Comparison of ENCODE assay signal across 9 cellular contexts in genomic region chr7:92768501-92769360, GRCh38.
DNase-seq lines count a peak whose midpoint lies in the region; ATAC-seq and TF ChIP-seq lines count a peak whose summit lies in the region.
"Had no signal": no experiment of that assay in that cellular context is flagged by ENCODE, and none has a peak within 500 bp of the region (broad histone marks: within the 10 kb centered on the region; RNA-seq: fewer than 3 reads in every experiment).

No MANE protein-coding gene starts in this region.

- H3K9ac ChIP-seq in DND-41 (ENCODE audit: low read depth, low read length) (no peak overlapping the region), mesendoderm (ENCODE audit: low read length) (no peak overlapping the region), trophoblast cell (ENCODE audit: low read length) (no peak overlapping the region)

- H3K9me3 ChIP-seq in DND-41 (ENCODE audit: insufficient read depth, low read length, severe bottlenecking) (no peaks in the 10 kb centered on the region), trophoblast cell (ENCODE audit: insufficient read depth, low read depth, low read length) (no peaks in the 10 kb centered on the region)
- H3K9me3 ChIP-seq: HAP-1 had no signal

- H3K18ac ChIP-seq in mesendoderm (ENCODE audit: low read length), result no peak overlapping the region
- H3K18ac ChIP-seq in trophoblast cell (ENCODE audit: low read length), result no peak overlapping the region

- CTCF ChIA-PET in activated B cell treated with CpG ODN at 0.5 μM for 24 hours (lab: Charles Lee), result interaction anchor here (0.9 kb wide), 1 partner anchor 64 kb away, joined by 3 read pairs; no protein-coding TSS in a partner anchor

- H4K8ac ChIP-seq in mesendoderm (ENCODE audit: low read depth, low read length) (no peak overlapping the region), trophoblast cell (ENCODE audit: low read depth, low read length) (no peak overlapping the region)

- H3K36me3 ChIP-seq in DND-41 (ENCODE audit: insufficient read depth, low read length) (peaks cover 95% of the 10 kb centered on the region), mesendoderm (ENCODE audit: control insufficient read depth, insufficient read depth, low read length) (no peaks in the 10 kb centered on the region), trophoblast cell (ENCODE audit: control insufficient read depth in 1 of 2, insufficient read depth in 2 of 2, low read length in 2 of 2) (peaks cover 0 to 3% of the 10 kb centered on the region in 2 experiments)
- H3K36me3 ChIP-seq: HAP-1 had no signal

- H3K27ac ChIP-seq in DND-41 (ENCODE audit: low read length), result peak overlapping the region; percentile 52
- H3K27ac ChIP-seq in mesendoderm (ENCODE audit: low read depth, low read length), result no peak overlapping the region
- no peak overlapping the region for H3K27ac ChIP-seq in trophoblast cell (ENCODE audit: low read depth, low read length)

- H3K4me1 ChIP-seq in DND-41 (ENCODE audit: insufficient read depth, low read length) (peaks cover 95% of the 10 kb centered on the region), mesendoderm (ENCODE audit: control insufficient read depth, low read depth, low read length) (no peaks in the 10 kb centered on the region), trophoblast cell (ENCODE audit: control insufficient read depth in 1 of 2, insufficient read depth in 2 of 2, low read length in 2 of 2) (peaks cover 4 to 9% of the 10 kb centered on the region in 2 experiments)

- no peak overlapping the region for H4K5ac ChIP-seq in mesendoderm (ENCODE audit: low read length)

- H3K9me3 Mint-ChIP-seq in activated B cell treated with CpG ODN at 0.5 μM for 24 hours, result no peaks in the 10 kb centered on the region

- TF ChIP-seq CTCF in DND-41 (IDR thresholded peaks at IDR 0.05; ENCODE audit: borderline replicate concordance, extremely low read depth, low read length, poor library complexity, severe bottlenecking) (no peak), activated B cell treated with CpG ODN at 0.5 μM for 24 hours (IDR thresholded peaks at IDR 0.05) (no peak)

- H3K4ac ChIP-seq in mesendoderm (ENCODE audit: low read depth, low read length) (no peak overlapping the region), trophoblast cell (ENCODE audit: low read depth, low read length) (no peak overlapping the region)

- peaks cover 17% of the 10 kb centered on the region; the same call in 1 of the 2 replicates for H4K20me1 ChIP-seq in DND-41 (ENCODE audit: insufficient read depth, low read length)

- H2BK5ac ChIP-seq in mesendoderm (ENCODE audit: low read length) (no peak overlapping the region), trophoblast cell (ENCODE audit: low read depth, low read length, poor library complexity) (no peak overlapping the region)

- H2BK120ac ChIP-seq in mesendoderm (ENCODE audit: low read depth, low read length), result no peak overlapping the region
- H2BK120ac ChIP-seq in trophoblast cell (ENCODE audit: insufficient read depth, low read length, poor library complexity), result no peak overlapping the region

- no peak for DNase-seq in DND-41
- no peak for DNase-seq in activated B cell treated with CpG ODN at 0.5 μM for 24 hours
- DNase-seq in inferior parietal cortex (ENCODE audit: extremely low spot score), result peak; percentile 47
- DNase-seq in mesendoderm, result no peak
- DNase-seq in NOMO-1 treated with dmso at 0.1 percent for 144 hours (lab: John Stamatoyannopoulos, UW; ENCODE audit: unreplicated experiment), result no peak
- DNase-seq in trophoblast cell, result no peak

- peak overlapping the region; percentile 30 for H3K27ac Mint-ChIP-seq in activated B cell treated with CpG ODN at 0.5 μM for 24 hours

- H2BK15ac ChIP-seq in mesendoderm (replicated peaks; ENCODE audit: low read depth), result no peak overlapping the region

- intact Hi-C loops in activated B cell treated with CpG ODN at 0.5 μM for 24 hours (cut with micrococcal nuclease), result loop anchor here (5.0 kb wide), 1 partner anchor 64 kb away; no protein-coding TSS in a partner anchor

- H3K79me1 ChIP-seq in mesendoderm (ENCODE audit: low read length), result no peaks in the 10 kb centered on the region
- H3K79me1 ChIP-seq in trophoblast cell (ENCODE audit: low read length), result peaks cover 1% of the 10 kb centered on the region

- H4K91ac ChIP-seq in trophoblast cell (ENCODE audit: low read depth, low read length), result no peak overlapping the region

- H3K4me2 ChIP-seq in DND-41 (ENCODE audit: insufficient read depth, low read length), result peak overlapping the region; percentile 9; the same call in 1 of the 2 replicates
- no peak overlapping the region for H3K4me2 ChIP-seq in mesendoderm (ENCODE audit: low read length)
- H3K4me2 ChIP-seq in trophoblast cell (ENCODE audit: low read length), result no peak overlapping the region

- no peak overlapping the region for H3K4me3 ChIP-seq in DND-41 (ENCODE audit: low read depth in 1 of 2, low read length in 2 of 2)
- H3K4me3 ChIP-seq in mesendoderm (ENCODE audit: low read length), result no peak overlapping the region
- H3K4me3 ChIP-seq in trophoblast cell (ENCODE audit: low read depth, low read length), result no peak overlapping the region
- H3K4me3 ChIP-seq: HAP-1 had no signal

- H3K27me3 ChIP-seq in DND-41 (ENCODE audit: insufficient read depth, low read length, poor library complexity) (no peaks in the 10 kb centered on the region), mesendoderm (ENCODE audit: insufficient read depth, low read length, poor library complexity) (no peaks in the 10 kb centered on the region), trophoblast cell (ENCODE audit: insufficient read depth, low read length) (no peaks in the 10 kb centered on the region)

- H2BK12ac ChIP-seq in trophoblast cell (ENCODE audit: low read length), result no peak overlapping the region

- H2AK5ac ChIP-seq in mesendoderm (ENCODE audit: low read length) (no peak overlapping the region), trophoblast cell (ENCODE audit: low read length) (no peak overlapping the region)

- H3K23ac ChIP-seq in mesendoderm (ENCODE audit: low read length) (no peak overlapping the region), trophoblast cell (ENCODE audit: low read length) (no peak overlapping the region)

- H2AFZ ChIP-seq in DND-41 (ENCODE audit: low read depth, low read length) (no peak overlapping the region), trophoblast cell (ENCODE audit: insufficient read depth, low read length, poor library complexity) (no peak overlapping the region)

- H3K14ac ChIP-seq in trophoblast cell (ENCODE audit: low read length), result no peak overlapping the region

- 0 out of 3 replicates have a peak, but pooled peaks have one; percentile 23 for ATAC-seq in DND-41 (ENCODE audit: insufficient read depth, low read depth)
- peak; percentile 78 for ATAC-seq in GM19397 (IDR thresholded peaks at IDR 0.05; ENCODE audit: unreplicated experiment)
- ATAC-seq in HG03378 (IDR thresholded peaks at IDR 0.05; ENCODE audit: unreplicated experiment), result peak; percentile 94
- ATAC-seq in activated B cell treated with CpG ODN at 0.5 μM for 24 hours (ENCODE audit: low read depth), result peak; percentile 75

- WGBS in mesendoderm (ENCODE audit: extremely low coverage, insufficient coverage, low lambda C conversion rate), result no CpG with 5 or more reads among the region's 5 CpGs
- no CpG with 5 or more reads among the region's 5 CpGs for WGBS in trophoblast cell (ENCODE audit: extremely low coverage, insufficient coverage, insufficient read length)

- no peak overlapping the region for H3K56ac ChIP-seq in mesendoderm (ENCODE audit: low read length)

- H3K4me3 Mint-ChIP-seq in activated B cell treated with CpG ODN at 0.5 μM for 24 hours, result peak overlapping the region; percentile 2

- POLR2A ChIA-PET in activated B cell treated with CpG ODN at 0.5 μM for 24 hours (lab: Charles Lee), result no interaction called here

- no peaks in the 10 kb centered on the region for H3K27me3 Mint-ChIP-seq in activated B cell treated with CpG ODN at 0.5 μM for 24 hours

- H4K12ac ChIP-seq in trophoblast cell (ENCODE audit: low read depth, low read length), result no peak overlapping the region

- peaks cover 9% of the 10 kb centered on the region for H3K36me3 Mint-ChIP-seq in activated B cell treated with CpG ODN at 0.5 μM for 24 hours (ENCODE audit: low read depth)

- peaks cover 27% of the 10 kb centered on the region for H3K4me1 Mint-ChIP-seq in activated B cell treated with CpG ODN at 0.5 μM for 24 hours

- H3K79me2 ChIP-seq in DND-41 (ENCODE audit: insufficient read depth, low read length) (peaks cover 99% of the 10 kb centered on the region), mesendoderm (ENCODE audit: control insufficient read depth, insufficient read depth, low read length) (no peaks in the 10 kb centered on the region), trophoblast cell (ENCODE audit: control insufficient read depth, insufficient read depth, low read length, poor library complexity) (no peaks in the 10 kb centered on the region)

Comparison
In these comparisons a context has a peak if more than half of its experiments do, and no peak if none do; other contexts are left out.
1. ATAC-seq: peak in every context shown above with its lines; median percentile 94 in HG03378; 78 in GM19397; 75 in activated B cell treated with CpG ODN at 0.5 μM for 24 hours; 23 in DND-41.